In the genomic region with DNA sequence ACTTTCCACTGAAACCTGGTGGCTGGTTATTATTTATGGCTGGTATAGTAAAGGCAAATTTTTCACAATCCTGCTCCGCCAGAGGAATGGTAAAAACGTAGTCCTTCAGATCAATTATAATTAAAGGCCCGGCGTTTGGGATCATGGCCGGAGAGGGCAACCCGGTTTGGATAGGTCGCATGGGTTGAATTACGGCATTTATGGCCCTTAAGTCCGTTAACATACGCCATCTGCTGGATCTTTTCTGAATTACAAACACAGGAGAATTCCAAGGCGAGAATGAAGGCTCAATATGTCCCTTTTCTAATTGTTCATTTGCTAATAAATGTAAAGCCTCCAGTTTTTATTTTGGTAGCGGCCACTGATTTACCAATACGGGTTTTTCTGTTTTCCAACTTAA, we compare ENCODE assay signal across 2 cellular contexts.
TF ChIP-seq lines count a peak whose summit lies in the region.

No MANE protein-coding gene starts in this region.

TF ChIP-seq in IMR-90, 13 proteins besides CTCF, POLR2A, EP300 and RAD21:
- no peak for TF ChIP-seq RCOR1 (IDR thresholded peaks at IDR 0.05; ENCODE audit: insufficient replicate concordance, low read length)
- no peak for TF ChIP-seq NFE2L2 (IDR thresholded peaks at IDR 0.05; ENCODE audit: low read depth, low read length)
- TF ChIP-seq MAFK (IDR thresholded peaks at IDR 0.05; ENCODE audit: low read depth, low read length): no peak
- TF ChIP-seq RFX5 (IDR thresholded peaks at IDR 0.05; ENCODE audit: low read depth, low read length): no peak
- no peak for TF ChIP-seq FOS (IDR thresholded peaks at IDR 0.05; ENCODE audit: low read depth, low read length)
- TF ChIP-seq MXI1 (IDR thresholded peaks at IDR 0.05; ENCODE audit: borderline replicate concordance, low read depth, low read length): no peak
- TF ChIP-seq, protein P1, sequence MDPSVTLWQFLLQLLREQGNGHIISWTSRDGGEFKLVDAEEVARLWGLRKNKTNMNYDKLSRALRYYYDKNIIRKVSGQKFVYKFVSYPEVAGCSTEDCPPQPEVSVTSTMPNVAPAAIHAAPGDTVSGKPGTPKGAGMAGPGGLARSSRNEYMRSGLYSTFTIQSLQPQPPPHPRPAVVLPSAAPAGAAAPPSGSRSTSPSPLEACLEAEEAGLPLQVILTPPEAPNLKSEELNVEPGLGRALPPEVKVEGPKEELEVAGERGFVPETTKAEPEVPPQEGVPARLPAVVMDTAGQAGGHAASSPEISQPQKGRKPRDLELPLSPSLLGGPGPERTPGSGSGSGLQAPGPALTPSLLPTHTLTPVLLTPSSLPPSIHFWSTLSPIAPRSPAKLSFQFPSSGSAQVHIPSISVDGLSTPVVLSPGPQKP (IDR thresholded peaks at IDR 0.05; ENCODE audit: borderline replicate concordance, low read depth, low read length): no peak
- TF ChIP-seq BHLHE40 (IDR thresholded peaks at IDR 0.05; ENCODE audit: low read depth, low read length): no peak
- no peak for TF ChIP-seq SMC3 (IDR thresholded peaks at IDR 0.05; ENCODE audit: low read depth, low read length)

TF ChIP-seq in liver, 16 proteins besides CTCF, POLR2A, EP300 and RAD21:
- TF ChIP-seq, protein P2, sequence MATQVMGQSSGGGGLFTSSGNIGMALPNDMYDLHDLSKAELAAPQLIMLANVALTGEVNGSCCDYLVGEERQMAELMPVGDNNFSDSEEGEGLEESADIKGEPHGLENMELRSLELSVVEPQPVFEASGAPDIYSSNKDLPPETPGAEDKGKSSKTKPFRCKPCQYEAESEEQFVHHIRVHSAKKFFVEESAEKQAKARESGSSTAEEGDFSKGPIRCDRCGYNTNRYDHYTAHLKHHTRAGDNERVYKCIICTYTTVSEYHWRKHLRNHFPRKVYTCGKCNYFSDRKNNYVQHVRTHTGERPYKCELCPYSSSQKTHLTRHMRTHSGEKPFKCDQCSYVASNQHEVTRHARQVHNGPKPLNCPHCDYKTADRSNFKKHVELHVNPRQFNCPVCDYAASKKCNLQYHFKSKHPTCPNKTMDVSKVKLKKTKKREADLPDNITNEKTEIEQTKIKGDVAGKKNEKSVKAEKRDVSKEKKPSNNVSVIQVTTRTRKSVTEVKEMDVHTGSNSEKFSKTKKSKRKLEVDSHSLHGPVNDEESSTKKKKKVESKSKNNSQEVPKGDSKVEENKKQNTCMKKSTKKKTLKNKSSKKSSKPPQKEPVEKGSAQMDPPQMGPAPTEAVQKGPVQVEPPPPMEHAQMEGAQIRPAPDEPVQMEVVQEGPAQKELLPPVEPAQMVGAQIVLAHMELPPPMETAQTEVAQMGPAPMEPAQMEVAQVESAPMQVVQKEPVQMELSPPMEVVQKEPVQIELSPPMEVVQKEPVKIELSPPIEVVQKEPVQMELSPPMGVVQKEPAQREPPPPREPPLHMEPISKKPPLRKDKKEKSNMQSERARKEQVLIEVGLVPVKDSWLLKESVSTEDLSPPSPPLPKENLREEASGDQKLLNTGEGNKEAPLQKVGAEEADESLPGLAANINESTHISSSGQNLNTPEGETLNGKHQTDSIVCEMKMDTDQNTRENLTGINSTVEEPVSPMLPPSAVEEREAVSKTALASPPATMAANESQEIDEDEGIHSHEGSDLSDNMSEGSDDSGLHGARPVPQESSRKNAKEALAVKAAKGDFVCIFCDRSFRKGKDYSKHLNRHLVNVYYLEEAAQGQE (IDR thresholded peaks at IDR 0.05): no peak
- TF ChIP-seq NR2F2 (IDR thresholded peaks at IDR 0.05) (no peak), FOXA1 (IDR thresholded peaks at IDR 0.05) (no peak), RXRA (IDR thresholded peaks at IDR 0.05) (no peak), HNF4G (IDR thresholded peaks at IDR 0.05) (no peak), YY1 (IDR thresholded peaks at IDR 0.05) (no peak), SP1 (IDR thresholded peaks at IDR 0.05) (no peak), TAF1 (conservative IDR thresholded peaks at IDR 0.05) (no peak), GABPA (IDR thresholded peaks at IDR 0.05 in 1 of 2, conservative IDR thresholded peaks at IDR 0.05 in 1 of 2) (no peak), JUND (IDR thresholded peaks at IDR 0.05) (no peak), FOXA2 (IDR thresholded peaks at IDR 0.05) (no peak), EGR1 (IDR thresholded peaks at IDR 0.05; ENCODE audit: low read depth in 2 of 2) (no peak), HNF4A (conservative IDR thresholded peaks at IDR 0.05) (no peak)
- TF ChIP-seq, protein P3, sequence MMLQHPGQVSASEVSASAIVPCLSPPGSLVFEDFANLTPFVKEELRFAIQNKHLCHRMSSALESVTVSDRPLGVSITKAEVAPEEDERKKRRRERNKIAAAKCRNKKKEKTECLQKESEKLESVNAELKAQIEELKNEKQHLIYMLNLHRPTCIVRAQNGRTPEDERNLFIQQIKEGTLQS (IDR thresholded peaks at IDR 0.05): no peak
- TF ChIP-seq, protein P4, sequence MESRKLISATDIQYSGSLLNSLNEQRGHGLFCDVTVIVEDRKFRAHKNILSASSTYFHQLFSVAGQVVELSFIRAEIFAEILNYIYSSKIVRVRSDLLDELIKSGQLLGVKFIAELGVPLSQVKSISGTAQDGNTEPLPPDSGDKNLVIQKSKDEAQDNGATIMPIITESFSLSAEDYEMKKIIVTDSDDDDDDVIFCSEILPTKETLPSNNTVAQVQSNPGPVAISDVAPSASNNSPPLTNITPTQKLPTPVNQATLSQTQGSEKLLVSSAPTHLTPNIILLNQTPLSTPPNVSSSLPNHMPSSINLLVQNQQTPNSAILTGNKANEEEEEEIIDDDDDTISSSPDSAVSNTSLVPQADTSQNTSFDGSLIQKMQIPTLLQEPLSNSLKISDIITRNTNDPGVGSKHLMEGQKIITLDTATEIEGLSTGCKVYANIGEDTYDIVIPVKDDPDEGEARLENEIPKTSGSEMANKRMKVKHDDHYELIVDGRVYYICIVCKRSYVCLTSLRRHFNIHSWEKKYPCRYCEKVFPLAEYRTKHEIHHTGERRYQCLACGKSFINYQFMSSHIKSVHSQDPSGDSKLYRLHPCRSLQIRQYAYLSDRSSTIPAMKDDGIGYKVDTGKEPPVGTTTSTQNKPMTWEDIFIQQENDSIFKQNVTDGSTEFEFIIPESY (IDR thresholded peaks at IDR 0.05): no peak
- TF ChIP-seq, protein P5, sequence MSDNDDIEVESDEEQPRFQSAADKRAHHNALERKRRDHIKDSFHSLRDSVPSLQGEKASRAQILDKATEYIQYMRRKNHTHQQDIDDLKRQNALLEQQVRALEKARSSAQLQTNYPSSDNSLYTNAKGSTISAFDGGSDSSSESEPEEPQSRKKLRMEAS (IDR thresholded peaks at IDR 0.05): no peak
